In the genomic region with DNA sequence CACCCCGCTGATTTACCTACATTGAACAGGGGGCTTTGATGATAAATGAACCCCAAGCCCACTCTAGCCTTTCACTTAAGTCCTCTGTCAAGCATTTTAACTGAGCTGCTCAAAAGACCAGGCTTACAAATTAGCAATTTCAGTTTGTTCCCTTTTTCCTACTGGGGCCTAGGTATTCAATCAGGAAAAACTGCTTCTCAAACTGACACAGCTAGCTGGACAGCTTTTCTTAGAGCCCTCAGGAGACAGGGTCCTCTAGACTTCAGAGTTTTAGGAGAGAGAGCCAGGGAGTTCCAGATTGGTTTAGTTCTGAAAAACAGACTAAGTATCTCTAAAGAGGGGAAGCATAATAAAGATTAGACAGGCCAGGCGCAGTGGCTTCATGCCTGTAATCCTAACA, we compare ENCODE assay signal across 16 cellular contexts. TPM values are rescaled to one million over a fixed set of nuclear protein-coding genes. Genes with fewer than 3 reads are reported as not detected.
DNase-seq lines count a peak whose midpoint lies in the region; ATAC-seq, FAIRE-seq and TF ChIP-seq lines count a peak whose summit lies in the region.
"Had no signal": no experiment of that assay in that cellular context is flagged by ENCODE, and none has a peak within 500 bp of the region (broad histone marks: within the 10 kb centered on the region; RNA-seq: fewer than 3 reads in every experiment).

No MANE protein-coding gene starts in this region.

- H3K27me3 ChIP-seq in K562 (ENCODE audit: control insufficient read depth in 2 of 2, insufficient read depth in 2 of 2, low read length in 2 of 2) = no peaks in the 10 kb centered on the region
- H3K27me3 ChIP-seq in neutrophil = no peaks in the 10 kb centered on the region

- H3K9ac ChIP-seq in K562 (ENCODE audit: insufficient read depth in 1 of 2, low read depth in 2 of 2, low read length in 2 of 2) = peak overlapping the region; percentile 1 to 11; a peak in 1 of 4 replicates

- no peak overlapping the region for H3K4me2 ChIP-seq in K562 (ENCODE audit: insufficient read depth, low read length)
- H3K4me2 ChIP-seq: GM23338 had no signal

- H3K9me3 Mint-ChIP-seq in CD14-positive monocyte (no peaks in the 10 kb centered on the region), Calu3 (ENCODE audit: low read depth, unreplicated experiment) (no peaks in the 10 kb centered on the region)
- H3K9me3 Mint-ChIP-seq: GM23338; stimulated activated naive B cell treated with anti-CD40 and anti-IgM and Interleukin-4, amounts not matched to agents 10 μg/mL and 1 μg/mL and 100 μg/mL, for 72 hours; T-helper 1 cell treated with Interleukin-12 subunit alpha and Interleukin-12 subunit beta and Interleukin-4 antibody, amounts not matched to agents 30 μg/mL and 1 μg/mL, for 36 hours had no signal

- no peak overlapping the region for H2AFZ ChIP-seq in K562 (ENCODE audit: low read depth, low read length)
- H2AFZ ChIP-seq: GM23338 had no signal

- H4K20me1 ChIP-seq in K562 (replicated peaks; ENCODE audit: control insufficient read depth, insufficient read depth, low read length) = no peaks in the 10 kb centered on the region

- intact Hi-C loops in CD14-positive monocyte (cut with micrococcal nuclease) = no loop called here
- intact Hi-C loops in Calu3 (cut with micrococcal nuclease; ENCODE audit: unreplicated experiment) = no loop called here
- intact Hi-C loops in K562 (cut with micrococcal nuclease) = no loop called here

- no peak for TF ChIP-seq RAD21 in K562 (CRISPR knock-in tag; conservative IDR thresholded peaks at IDR 0.05 in 1 of 2, IDR thresholded peaks at IDR 0.05 in 1 of 2)

- H3K79me2 ChIP-seq in K562 (ENCODE audit: control insufficient read depth, insufficient read depth, low read length) = peaks cover 44% of the 10 kb centered on the region

- POLR2A ChIA-PET in K562 (lab: Yijun Ruan, JAX) = interaction anchor here (0.6 to 0.7 kb wide), 2 partner anchors 206 to 744 kb away, joined by 3 read pairs; no protein-coding TSS in a partner anchor

- H3K36me3 ChIP-seq in K562 (ENCODE audit: control insufficient read depth, insufficient read depth, low read length) = peaks cover 8% of the 10 kb centered on the region; the same call in 2 of the 3 replicates
- H3K36me3 ChIP-seq in neutrophil = peaks cover 16% of the 10 kb centered on the region

- FAIRE-seq in K562 (lab: Jason Lieb, UNC) = no peak
- FAIRE-seq: GM18507 had no signal

- no peaks in the 10 kb centered on the region for H3K9me1 ChIP-seq in K562 (ENCODE audit: control insufficient read depth, insufficient read depth, low read length)

- H3K27ac Mint-ChIP-seq in CD14-positive monocyte (peak overlapping the region in 4 of 7 donors; percentile 71 to 79 (median 76)), Calu3 (ENCODE audit: unreplicated experiment) (peak overlapping the region; percentile 68)
- H3K27ac Mint-ChIP-seq: GM23338; T-helper 1 cell treated with Interleukin-12 subunit alpha and Interleukin-12 subunit beta and Interleukin-4 antibody, amounts not matched to agents 30 μg/mL and 1 μg/mL, for 36 hours had no signal

- H3K4me1 ChIP-seq in K562 (replicated peaks in 1 of 2; ENCODE audit: control insufficient read depth in 2 of 2, insufficient read depth in 2 of 2, low read length in 2 of 2) (peaks cover 21 to 33% of the 10 kb centered on the region in 2 experiments), neutrophil (ENCODE audit: control insufficient read depth in 1 of 2, insufficient read depth in 1 of 2, low read depth in 1 of 2, low read length in 1 of 2) (peaks cover 39 to 43% of the 10 kb centered on the region in 2 experiments)

- BruUV-seq in Calu3 (replicated peaks; lab: Mats Ljungman, UMichigan) (no TSS peak), K562 (replicated peaks; lab: Mats Ljungman, UMichigan) (no TSS peak)

- H3K4me1 Mint-ChIP-seq in CD14-positive monocyte (peaks cover 55% of the 10 kb centered on the region), Calu3 (ENCODE audit: low read depth, unreplicated experiment) (peaks cover 49% of the 10 kb centered on the region)

- TF ChIP-seq CTCF in CD14-positive monocyte (IDR thresholded peaks at IDR 0.05) (no peak), Calu3 (IDR thresholded peaks at IDR 0.05; ENCODE audit: unreplicated experiment) (no peak), K562 (IDR thresholded peaks at IDR 0.05 in 2 of 3, conservative IDR thresholded peaks at IDR 0.05 in 1 of 3; ENCODE audit: insufficient read depth in 2 of 3, low read depth in 1 of 3, low read length in 3 of 3) (no peak), neutrophil (IDR thresholded peaks at IDR 0.05) (no peak)

- in situ Hi-C loops in K562 (cut with MboI) = no loop called here

- peak; percentile 6 for DNase-seq in CD14-positive monocyte (ENCODE audit: low spot score)
- DNase-seq in Calu3 = no peak
- DNase-seq in K562 (ENCODE audit: extremely low read depth in 1 of 4, low spot score in 3 of 4) = no peak
- DNase-seq in stimulated activated CD4-positive, alpha-beta T cell treated with anti-CD3 and anti-CD28 coated beads, Interleukin-2, amount 100 ng/mL, for 48 hours = no peak
- DNase-seq in cerebellar nuclear complex (lab: John Stamatoyannopoulos, UW) = no peak
- DNase-seq in NCI-H146 (lab: John Stamatoyannopoulos, UW) = no peak
- DNase-seq: activated T-cell treated with anti-CD3 and anti-CD28 coated beads, Interleukin-2, amount 50 U/mL, for 1 hour; COR-L47; NCI-H1694 treated with DMSO at 0.1 percent for 48 hours; NCI-H524; stimulated activated naive B cell treated with anti-CD40 and anti-IgM and Interleukin-4, amounts not matched to agents 10 μg/mL and 1 μg/mL and 100 μg/mL, for 72 hours had no signal

- TF ChIP-seq POLR2A in K562 (conservative IDR thresholded peaks at IDR 0.05) = no peak

- H3K4me3 ChIP-seq in K562 (no peak overlapping the region), neutrophil (ENCODE audit: low read depth in 1 of 2, low read length in 1 of 2) (no peak overlapping the region)
- H3K4me3 ChIP-seq: GM23338 had no signal

- no peak for ATAC-seq in K562
- ATAC-seq: GM23338; sciatic nerve; stimulated activated naive B cell treated with anti-CD40 and anti-IgM and Interleukin-4, amounts not matched to agents 10 μg/mL and 1 μg/mL and 100 μg/mL, for 72 hours had no signal

- no peaks in the 10 kb centered on the region for H3K27me3 Mint-ChIP-seq in CD14-positive monocyte (ENCODE audit: low read depth in 3 of 3)
- no peaks in the 10 kb centered on the region for H3K27me3 Mint-ChIP-seq in Calu3 (ENCODE audit: unreplicated experiment)
- H3K27me3 Mint-ChIP-seq: stimulated activated naive B cell treated with anti-CD40 and anti-IgM and Interleukin-4, amounts not matched to agents 10 μg/mL and 1 μg/mL and 100 μg/mL, for 72 hours had no signal

- H3K4me3 Mint-ChIP-seq in CD14-positive monocyte (no peak overlapping the region), Calu3 (ENCODE audit: low read depth, unreplicated experiment) (no peak overlapping the region)
- H3K4me3 Mint-ChIP-seq: GM23338; stimulated activated naive B cell treated with anti-CD40 and anti-IgM and Interleukin-4, amounts not matched to agents 10 μg/mL and 1 μg/mL and 100 μg/mL, for 72 hours; T-helper 1 cell treated with Interleukin-12 subunit alpha and Interleukin-12 subunit beta and Interleukin-4 antibody, amounts not matched to agents 30 μg/mL and 1 μg/mL, for 36 hours had no signal

- TF ChIP-seq EP300 in K562 (IDR thresholded peaks at IDR 0.05; ENCODE audit: low read length) = no peak

- 78% methylated on average over 2 of the region's 2 CpGs for WGBS in K562 (ENCODE audit: insufficient coverage, low coverage, missing lambda C conversion rate)

- H3K36me3 Mint-ChIP-seq in CD14-positive monocyte (peaks cover 5 to 15% of the 10 kb centered on the region in 2 donors), Calu3 (ENCODE audit: insufficient read depth, unreplicated experiment) (peaks cover 67% of the 10 kb centered on the region)

- H3K9me3 ChIP-seq in K562 (replicated peaks; ENCODE audit: control insufficient read depth, insufficient read depth, low read depth, low read length) (no peaks in the 10 kb centered on the region), neutrophil (no peaks in the 10 kb centered on the region)

- H3K27ac ChIP-seq in K562 (ENCODE audit: extremely low read depth, low read depth, low read length) = peak overlapping the region; percentile 45; the same call in 2 of the 3 replicates
- H3K27ac ChIP-seq in neutrophil = peak overlapping the region; percentile 69

- CTCF ChIA-PET in Calu3 (lab: Charles Lee) = interaction anchor here (0.6 to 1.9 kb wide), 8 partner anchors 17 to 263 kb away, joined by 4 to 11 read pairs (median 8); partner anchors contain the start of gene ACBD4
- CTCF ChIA-PET in K562 (lab: Yijun Ruan, JAX; ENCODE audit: low intra/inter-chr PET ratio) = no interaction called here

RNA-seq across cellular contexts. Expression of gene HEXIM2, which starts 6.2 kb away (rescaled TPM):
- 1 to 10 TPM; 2.5 to 2.9 TPM for polyA plus RNA-seq in CD14-positive monocyte
- total RNA-seq in Calu3 (2022) = 16.3 and 17.1 TPM in 2 replicates
- total RNA-seq in K562 (2011; cell fraction: chromatin; rRNA removed; ENCODE audit: low replicate concordance) = 1.4 TPM in 1 of 2 replicates, not detected in the other
- 0.83 and 1.2 TPM in 2 replicates for total RNA-seq in K562 (2011; cell fraction: nucleolus; rRNA removed)
- 0.69 and 1.2 TPM in 2 replicates for total RNA-seq in K562 (2011; cell fraction: nucleoplasm; rRNA removed)
- 2.7 and 3.4 TPM in 2 replicates for total RNA-seq in K562 (2014; rRNA removed)
- total RNA-seq in K562 (2014; rRNA removed; fragmentation: Illumina TruSeq; extraction: Trizol) = 0.29 and 0.69 TPM in 2 replicates
- total RNA-seq in K562 (2015; rRNA removed; fragmentation: Illumina TruSeq; extraction: Trizol) = 1.4 and 1.8 TPM in 2 replicates
- total RNA-seq in K562 (2021) = 2.0 and 2.1 TPM in 2 replicates
- 1.1 and 1.6 TPM in 2 replicates for polyA plus RNA-seq in K562 (2011; rRNA removed)
- polyA plus RNA-seq in K562 (2011; cell fraction: cytosol; rRNA removed) = 1.7 and 2.5 TPM in 2 replicates
- 0.98 and 1.1 TPM in 2 replicates for polyA plus RNA-seq in K562 (2011; cell fraction: nucleus; rRNA removed)
- 2.3 and 2.8 TPM in 2 replicates for polyA plus RNA-seq in K562 (2012)
- polyA plus RNA-seq in K562 (2014; fragmentation: Illumina TruSeq; extraction: Trizol) = 1.1 and 1.9 TPM in 2 replicates
- polyA plus RNA-seq in K562 (2014; fragmentation: Nextera tagmentation; extraction: Ambion mirVana) = not detected
- 0.86 and 1.8 TPM in 2 replicates for polyA plus RNA-seq in K562 (2014; rRNA removed)
- 0.46 and 0.72 TPM in 2 replicates for polyA minus RNA-seq in K562 (2011; rRNA and poly(A)+ RNA removed)
- polyA minus RNA-seq in K562 (2011; cell fraction: cytosol; rRNA and poly(A)+ RNA removed) = not detected in 2 replicates
- polyA minus RNA-seq in K562 (2011; cell fraction: nucleus; rRNA and poly(A)+ RNA removed) = 0.54 and 1.3 TPM in 2 replicates

RNA-seq across cellular contexts. Expression of gene HEXIM1, which starts 7.2 kb away (rescaled TPM):
- polyA plus RNA-seq in CD14-positive monocyte (1 to 10 TPM; 2.2 to 2.5 TPM), K562 (2011; rRNA removed) (7.9 and 9.1 TPM in 2 replicates), K562 (2014; fragmentation: Illumina TruSeq; extraction: Trizol) (20.9 and 27.2 TPM in 2 replicates), K562 (2014; fragmentation: Nextera tagmentation; extraction: Ambion mirVana) (1 to 10 TPM; 1.4 to 1.6 TPM), K562 (2014; rRNA removed) (24.4 and 26.2 TPM in 2 replicates)
- total RNA-seq in Calu3 (2022) (57.2 and 64.7 TPM in 2 replicates), K562 (2014; rRNA removed) (18.5 and 18.8 TPM in 2 replicates), K562 (2014; rRNA removed; fragmentation: Illumina TruSeq; extraction: Trizol) (4.0 and 4.2 TPM in 2 replicates), K562 (2015; rRNA removed; fragmentation: Illumina TruSeq; extraction: Trizol) (6.6 and 7.3 TPM in 2 replicates), K562 (2021) (21.4 and 28.3 TPM in 2 replicates)
- 13.2 and 13.4 TPM in 2 replicates for total RNA-seq in K562 (2011; cell fraction: chromatin; rRNA removed; ENCODE audit: low replicate concordance)
- 10.9 and 13.0 TPM in 2 replicates for total RNA-seq in K562 (2011; cell fraction: nucleolus; rRNA removed)
- 15.3 and 17.7 TPM in 2 replicates for total RNA-seq in K562 (2011; cell fraction: nucleoplasm; rRNA removed)
- polyA plus RNA-seq in K562 (2011; cell fraction: cytosol; rRNA removed) = 8.8 and 11.7 TPM in 2 replicates
- polyA plus RNA-seq in K562 (2011; cell fraction: nucleus; rRNA removed) = 7.8 and 10.5 TPM in 2 replicates
- 18.0 and 23.2 TPM in 2 replicates for polyA plus RNA-seq in K562 (2012)
- polyA minus RNA-seq in K562 (2011; rRNA and poly(A)+ RNA removed) = 3.2 and 4.6 TPM in 2 replicates
- polyA minus RNA-seq in K562 (2011; cell fraction: cytosol; rRNA and poly(A)+ RNA removed) = 5.6 and 6.3 TPM in 2 replicates
- 3.8 and 7.1 TPM in 2 replicates for polyA minus RNA-seq in K562 (2011; cell fraction: nucleus; rRNA and poly(A)+ RNA removed)

RNA-seq across cellular contexts. Expression of gene ACBD4, which starts 20.0 kb away (rescaled TPM):
- polyA plus RNA-seq in CD14-positive monocyte (1 to 10 TPM; 4.8 to 6.2 TPM), K562 (2011; rRNA removed) (6.9 and 9.1 TPM in 2 replicates), K562 (2014; fragmentation: Illumina TruSeq; extraction: Trizol) (4.6 and 5.4 TPM in 2 replicates), K562 (2014; fragmentation: Nextera tagmentation; extraction: Ambion mirVana) (under 1 TPM; 0.14 to 0.15 TPM), K562 (2014; rRNA removed) (5.6 and 7.0 TPM in 2 replicates)
- total RNA-seq in Calu3 (2022) (21.8 and 23.2 TPM in 2 replicates), K562 (2014; rRNA removed) (5.5 and 6.3 TPM in 2 replicates), K562 (2014; rRNA removed; fragmentation: Illumina TruSeq; extraction: Trizol) (1.6 and 2.1 TPM in 2 replicates), K562 (2015; rRNA removed; fragmentation: Illumina TruSeq; extraction: Trizol) (2.0 and 2.1 TPM in 2 replicates), K562 (2021) (4.7 and 5.7 TPM in 2 replicates)
- 14.7 and 39.0 TPM in 2 replicates for total RNA-seq in K562 (2011; cell fraction: chromatin; rRNA removed; ENCODE audit: low replicate concordance)
- 32.7 and 33.0 TPM in 2 replicates for total RNA-seq in K562 (2011; cell fraction: nucleolus; rRNA removed)
- 14.5 and 17.5 TPM in 2 replicates for total RNA-seq in K562 (2011; cell fraction: nucleoplasm; rRNA removed)
- 4.9 and 7.5 TPM in 2 replicates for polyA plus RNA-seq in K562 (2011; cell fraction: cytosol; rRNA removed)
- 24.3 and 48.8 TPM in 2 replicates for polyA plus RNA-seq in K562 (2011; cell fraction: nucleus; rRNA removed)
- polyA plus RNA-seq in K562 (2012) = 6.1 and 12.0 TPM in 2 replicates
- 1.8 and 2.6 TPM in 2 replicates for polyA minus RNA-seq in K562 (2011; rRNA and poly(A)+ RNA removed)
- 3.7 and 4.4 TPM in 2 replicates for polyA minus RNA-seq in K562 (2011; cell fraction: cytosol; rRNA and poly(A)+ RNA removed)
- polyA minus RNA-seq in K562 (2011; cell fraction: nucleus; rRNA and poly(A)+ RNA removed) = 17.5 and 22.5 TPM in 2 replicates

RNA-seq across cellular contexts. Expression of gene PLCD3, which starts 23.2 kb away (rescaled TPM):
- polyA plus RNA-seq in CD14-positive monocyte = 1 to 10 TPM in 1 of 2 donors, under 1 TPM in 1; 0.97 to 2.5 TPM
- 34.4 and 64.3 TPM in 2 replicates for total RNA-seq in Calu3 (2022)
- 4.5 and 16.3 TPM in 2 replicates for total RNA-seq in K562 (2011; cell fraction: chromatin; rRNA removed; ENCODE audit: low replicate concordance)
- total RNA-seq in K562 (2011; cell fraction: nucleolus; rRNA removed) = 10.4 and 13.0 TPM in 2 replicates
- 4.2 and 4.8 TPM in 2 replicates for total RNA-seq in K562 (2011; cell fraction: nucleoplasm; rRNA removed)
- 7.5 and 8.8 TPM in 2 replicates for total RNA-seq in K562 (2014; rRNA removed)
- total RNA-seq in K562 (2014; rRNA removed; fragmentation: Illumina TruSeq; extraction: Trizol) = 2.4 and 2.5 TPM in 2 replicates
- total RNA-seq in K562 (2015; rRNA removed; fragmentation: Illumina TruSeq; extraction: Trizol) = 4.0 and 4.6 TPM in 2 replicates
- total RNA-seq in K562 (2021) = 22.6 and 22.9 TPM in 2 replicates
- 8.1 and 16.5 TPM in 2 replicates for polyA plus RNA-seq in K562 (2011; rRNA removed)
- polyA plus RNA-seq in K562 (2011; cell fraction: cytosol; rRNA removed) = 15.2 and 44.8 TPM in 2 replicates
- polyA plus RNA-seq in K562 (2011; cell fraction: nucleus; rRNA removed) = 10.0 and 23.0 TPM in 2 replicates
- 13.0 and 13.6 TPM in 2 replicates for polyA plus RNA-seq in K562 (2012)
- polyA plus RNA-seq in K562 (2014; fragmentation: Illumina TruSeq; extraction: Trizol) = 10.5 and 14.7 TPM in 2 replicates
- polyA plus RNA-seq in K562 (2014; fragmentation: Nextera tagmentation; extraction: Ambion mirVana) = under 1 TPM; 0.20 to 0.27 TPM
- polyA plus RNA-seq in K562 (2014; rRNA removed) = 8.2 and 15.7 TPM in 2 replicates
- polyA minus RNA-seq in K562 (2011; rRNA and poly(A)+ RNA removed) = 1.6 and 13.2 TPM in 2 replicates
- 17.4 and 18.3 TPM in 2 replicates for polyA minus RNA-seq in K562 (2011; cell fraction: cytosol; rRNA and poly(A)+ RNA removed)
- 3.4 and 8.9 TPM in 2 replicates for polyA minus RNA-seq in K562 (2011; cell fraction: nucleus; rRNA and poly(A)+ RNA removed)
